In the genomic region with DNA sequence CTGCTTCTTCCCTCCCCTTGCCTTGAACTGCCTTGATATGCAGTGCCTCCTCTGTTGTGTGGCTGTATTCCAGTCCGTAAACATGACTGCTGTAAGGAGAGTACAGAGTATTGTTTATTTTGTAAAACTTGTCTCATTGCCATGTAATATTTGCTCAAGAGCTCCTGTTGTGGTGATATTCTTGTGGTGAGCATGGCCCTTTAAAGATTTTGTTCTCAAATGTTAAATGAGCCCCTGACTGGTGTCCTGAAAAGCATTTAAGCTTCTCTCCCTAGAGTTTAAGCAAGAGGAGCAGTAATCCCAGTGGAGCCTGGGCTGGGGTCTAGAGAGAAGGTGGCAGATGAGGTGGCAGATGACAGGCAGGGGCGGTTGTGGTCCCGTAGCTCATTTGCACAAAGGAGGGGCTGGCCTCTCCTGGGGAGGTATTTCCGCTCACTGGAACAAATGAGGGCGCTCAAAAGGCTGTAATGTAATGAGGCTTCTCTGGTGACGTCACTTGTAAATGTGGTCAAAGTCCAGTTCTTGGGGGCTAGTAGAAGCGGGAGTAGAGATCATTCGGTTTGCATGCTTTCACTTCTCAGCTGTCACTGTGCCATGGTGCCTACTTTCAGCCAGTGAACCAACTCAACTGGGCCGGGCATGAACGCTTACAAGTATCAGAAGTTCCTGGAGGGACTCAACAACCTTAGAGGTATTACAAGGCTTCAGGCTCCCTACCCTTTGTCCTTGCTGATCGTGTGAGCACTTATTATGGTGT, we compare ENCODE assay signal across 8 cellular contexts. TPM values are rescaled to one million over a fixed set of nuclear protein-coding genes. Genes with fewer than 3 reads are reported as not detected.
DNase-seq lines count a peak whose midpoint lies in the region; ATAC-seq and TF ChIP-seq lines count a peak whose summit lies in the region.

No MANE protein-coding gene starts in this region.

- intact Hi-C loops in dorsolateral prefrontal cortex (cut with DNase I), result no loop called here

- no peaks in the 10 kb centered on the region for H3K9me3 ChIP-seq in mucosa of stomach (ENCODE audit: control insufficient read depth, low read length)

- ATAC-seq in HG03196 (IDR thresholded peaks at IDR 0.05; ENCODE audit: unreplicated experiment) (no peak), HG02623 (IDR thresholded peaks at IDR 0.05; ENCODE audit: unreplicated experiment) (no peak)

- H3K27me3 ChIP-seq in dorsolateral prefrontal cortex, result no peaks in the 10 kb centered on the region
- no peaks in the 10 kb centered on the region for H3K27me3 ChIP-seq in mucosa of stomach (ENCODE audit: control insufficient read depth, insufficient read depth, low read length)

- H3K9ac ChIP-seq in mucosa of stomach (ENCODE audit: low read length), result peak overlapping the region; percentile 73

- H3K27ac ChIP-seq in dorsolateral prefrontal cortex, result peak overlapping the region in 44 of 59 donors; percentile 1 to 67 (median 44)

- peak overlapping the region in 40 of 59 donors; percentile 1 to 52 (median 22) for H3K4me3 ChIP-seq in dorsolateral prefrontal cortex
- H3K4me3 ChIP-seq in mucosa of stomach (ENCODE audit: low read length), result peak overlapping the region; percentile 33

- no peaks in the 10 kb centered on the region for H3K36me3 ChIP-seq in mucosa of stomach (ENCODE audit: control insufficient read depth, insufficient read depth, low read length)

- DNase-seq in DMS53 (lab: John Stamatoyannopoulos, UW), result peak; percentile 98
- DNase-seq in NCI-H2029 treated with DMSO at 0.1 percent for 48 hours (lab: John Stamatoyannopoulos, UW), result peak; percentile 100
- DNase-seq in dorsolateral prefrontal cortex, result peak in 1 of 10 donors; percentile 15
- DNase-seq in activated CD4-positive, CD25-positive, alpha-beta regulatory T cell (lab: John Stamatoyannopoulos, UW), result no peak
- no peak for DNase-seq in activated CD8-positive, alpha-beta memory T cell treated with anti-CD3 and anti-CD28 coated beads, Interleukin-2, amount 50 U/mL, for 48 hours

- no peak for TF ChIP-seq CTCF in dorsolateral prefrontal cortex (IDR thresholded peaks at IDR 0.05 in 54 of 56, conservative IDR thresholded peaks at IDR 0.05 in 2 of 56; ENCODE audit: low read depth in 1 of 56, partially characterized antibody in 56 of 56)

- peaks cover 41% of the 10 kb centered on the region for H3K4me1 ChIP-seq in mucosa of stomach (ENCODE audit: control insufficient read depth, insufficient read depth, low read length)

RNA-seq across cellular contexts. Expression of a gene that starts 46.0 kb away (rescaled TPM):
- total RNA-seq in dorsolateral prefrontal cortex, result 100 to 1,000 TPM; 403 to 915 (median 551) TPM

Comparison
In these comparisons a context has a peak if more than half of its experiments do, and no peak if none do; other contexts are left out.
1. DNase-seq: peak in DMS53 (single experiment) and NCI-H2029 treated with DMSO at 0.1 percent for 48 hours (single experiment); none in activated CD4-positive, CD25-positive, alpha-beta regulatory T cell (0 of 4) and activated CD8-positive, alpha-beta memory T cell treated with anti-CD3 and anti-CD28 coated beads, Interleukin-2, amount 50 U/mL, for 48 hours (single experiment).